In the genomic region with DNA sequence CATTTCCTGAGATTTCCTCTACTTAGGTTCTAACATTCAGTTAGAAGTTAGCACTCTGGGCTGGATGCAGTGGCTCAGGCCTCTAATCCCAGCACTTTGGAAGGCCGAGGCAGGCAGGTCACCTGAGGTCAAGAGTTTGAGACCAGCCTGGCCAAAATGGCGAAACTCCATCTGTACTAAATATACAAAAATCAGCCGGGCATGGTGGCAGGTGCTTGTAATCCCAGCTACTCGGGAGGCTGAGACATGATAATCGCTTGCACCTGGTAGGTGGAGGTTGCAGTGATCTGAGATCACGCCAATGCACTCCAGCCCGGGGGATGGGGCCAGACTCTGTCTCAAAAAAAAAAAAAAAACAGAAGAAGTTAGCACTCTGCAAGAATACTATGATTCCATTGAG, we compare ENCODE assay signal across 16 cellular contexts.
DNase-seq lines count a peak whose midpoint lies in the region; ATAC-seq and TF ChIP-seq lines count a peak whose summit lies in the region.
"Had no signal": no experiment of that assay in that cellular context is flagged by ENCODE, and none has a peak within 500 bp of the region (broad histone marks: within the 10 kb centered on the region; RNA-seq: fewer than 3 reads in every experiment).

No MANE protein-coding gene starts in this region.

- POLR2A ChIA-PET in activated CD8-positive, alpha-beta T cell treated with anti-CD3 and anti-CD28 coated beads for 36 hours (lab: Charles Lee) = no interaction called here

- no peaks in the 10 kb centered on the region for H3K4me1 ChIP-seq in MM.1S (ENCODE audit: low read length)
- H3K4me1 ChIP-seq in OCI-LY1 (ENCODE audit: insufficient read depth, low read length, severe bottlenecking) = peaks cover 17% of the 10 kb centered on the region
- no peaks in the 10 kb centered on the region for H3K4me1 ChIP-seq in BE2C
- H3K4me1 ChIP-seq: Caco-2 had no signal

- no peak overlapping the region for H3K4me2 ChIP-seq in MM.1S (ENCODE audit: low read depth, low read length)
- no peak overlapping the region for H3K4me2 ChIP-seq in OCI-LY1 (ENCODE audit: low read length)

- no peaks in the 10 kb centered on the region for H3K9me2 ChIP-seq in MM.1S (replicated peaks; ENCODE audit: insufficient read depth, low read length)
- H3K9me2 ChIP-seq in OCI-LY1 (ENCODE audit: low read depth, low read length) = no peaks in the 10 kb centered on the region

- H3K36me3 ChIP-seq in MM.1S (replicated peaks; ENCODE audit: insufficient read depth, low read length) = no peaks in the 10 kb centered on the region
- no peaks in the 10 kb centered on the region for H3K36me3 ChIP-seq in OCI-LY1 (ENCODE audit: insufficient read depth, low read length)
- H3K36me3 ChIP-seq in WERI-Rb-1 = no peaks in the 10 kb centered on the region; the same call in 1 of the 2 replicates
- no peaks in the 10 kb centered on the region for H3K36me3 ChIP-seq in BE2C

- H3K79me2 ChIP-seq in MM.1S (ENCODE audit: low read length) (no peaks in the 10 kb centered on the region), OCI-LY1 (ENCODE audit: insufficient read depth, low read length) (no peaks in the 10 kb centered on the region)

- no peak overlapping the region for H3K4me3 Mint-ChIP-seq in activated CD8-positive, alpha-beta T cell treated with anti-CD3 and anti-CD28 coated beads for 36 hours
- H3K4me3 Mint-ChIP-seq: B cell; CD4-positive, alpha-beta T cell; H9; IgD-negative memory B cell had no signal

- CTCF ChIA-PET in activated CD8-positive, alpha-beta T cell treated with anti-CD3 and anti-CD28 coated beads for 36 hours (lab: Charles Lee) = no interaction called here

- no peak for ATAC-seq in activated CD8-positive, alpha-beta T cell treated with anti-CD3 and anti-CD28 coated beads for 36 hours
- ATAC-seq: HepG2 had no signal

- H3K4me1 Mint-ChIP-seq in activated CD8-positive, alpha-beta T cell treated with anti-CD3 and anti-CD28 coated beads for 36 hours (ENCODE audit: low read depth) = no peaks in the 10 kb centered on the region
- H3K4me1 Mint-ChIP-seq: B cell, IgD-negative memory B cell had no signal

- H3K27me3 ChIP-seq in MM.1S (replicated peaks; ENCODE audit: insufficient read depth, low read length) (no peaks in the 10 kb centered on the region), OCI-LY1 (ENCODE audit: insufficient read depth, low read length) (no peaks in the 10 kb centered on the region), WERI-Rb-1 (ENCODE audit: insufficient read depth, low read depth, severe bottlenecking) (no peaks in the 10 kb centered on the region), BE2C (no peaks in the 10 kb centered on the region)

- H4K20me1 ChIP-seq in MM.1S (ENCODE audit: insufficient read depth, low read length) = no peaks in the 10 kb centered on the region
- H4K20me1 ChIP-seq in OCI-LY1 (ENCODE audit: insufficient read depth, low read length) = no peaks in the 10 kb centered on the region

- peak overlapping the region; percentile 8; the same call in 1 of the 2 replicates for H3K27ac ChIP-seq in MM.1S (ENCODE audit: low read length)
- peak overlapping the region; percentile 64 for H3K27ac ChIP-seq in OCI-LY1 (ENCODE audit: low read depth, low read length, poor library complexity, severe bottlenecking)
- no peak overlapping the region for H3K27ac ChIP-seq in WERI-Rb-1

- H3F3A ChIP-seq in MM.1S (ENCODE audit: insufficient read depth, low read length) (no peaks in the 10 kb centered on the region), OCI-LY1 (ENCODE audit: insufficient read depth, low read length) (no peaks in the 10 kb centered on the region)

- no peak overlapping the region for H3K4me3 ChIP-seq in MM.1S (ENCODE audit: low read length)
- no peak overlapping the region for H3K4me3 ChIP-seq in OCI-LY1 (ENCODE audit: low read depth, low read length, poor library complexity, severe bottlenecking)
- no peak overlapping the region for H3K4me3 ChIP-seq in WERI-Rb-1 (ENCODE audit: low read depth, low read length)
- no peak overlapping the region for H3K4me3 ChIP-seq in BE2C (ENCODE audit: low read depth, low read length)

- H3K9ac ChIP-seq in MM.1S (ENCODE audit: low read length) (no peak overlapping the region), OCI-LY1 (ENCODE audit: low read length) (no peak overlapping the region)

- DNase-seq in NCI-H82 (lab: John Stamatoyannopoulos, UW) (peak; percentile 43), NCI-H82 treated with DMSO at 0.1 percent for 48 hours (lab: John Stamatoyannopoulos, UW; ENCODE audit: unreplicated experiment) (no peak), MM.1S (peak; percentile 46), WERI-Rb-1 (peak; percentile 79), BE2C (no peak)
- DNase-seq in activated CD8-positive, alpha-beta T cell treated with anti-CD3 and anti-CD28 coated beads for 36 hours = no peak
- DNase-seq: C1 segment of cervical spinal cord; Caco-2; CD4-positive, alpha-beta T cell; DMS79 treated with DMSO at 0.1 percent for 48 hours; GF-D8; H9 had no signal

- H3K9me3 ChIP-seq in MM.1S (replicated peaks; ENCODE audit: insufficient read depth, low read length) (no peaks in the 10 kb centered on the region), OCI-LY1 (ENCODE audit: low read length) (no peaks in the 10 kb centered on the region), WERI-Rb-1 (ENCODE audit: severe bottlenecking) (no peaks in the 10 kb centered on the region), BE2C (no peaks in the 10 kb centered on the region)

- peaks cover 18% of the 10 kb centered on the region for H3K9me3 Mint-ChIP-seq in activated CD8-positive, alpha-beta T cell treated with anti-CD3 and anti-CD28 coated beads for 36 hours
- H3K9me3 Mint-ChIP-seq: H9 had no signal

- no peak for TF ChIP-seq CTCF in MM.1S (IDR thresholded peaks at IDR 0.05; ENCODE audit: low read length)
- no peak for TF ChIP-seq CTCF in OCI-LY1 (IDR thresholded peaks at IDR 0.05; ENCODE audit: low read length)
- TF ChIP-seq CTCF in WERI-Rb-1 (IDR thresholded peaks at IDR 0.05; ENCODE audit: low read depth, low read length) = no peak
- TF ChIP-seq CTCF in BE2C (IDR thresholded peaks at IDR 0.05; ENCODE audit: low read depth, low read length) = no peak
- TF ChIP-seq CTCF in activated CD8-positive, alpha-beta T cell treated with anti-CD3 and anti-CD28 coated beads for 36 hours (IDR thresholded peaks at IDR 0.05) = no peak

- H3K36me3 Mint-ChIP-seq in activated CD8-positive, alpha-beta T cell treated with anti-CD3 and anti-CD28 coated beads for 36 hours (ENCODE audit: low read depth) = no peaks in the 10 kb centered on the region
- H3K36me3 Mint-ChIP-seq: IgD-negative memory B cell had no signal

- no peak overlapping the region for H3K27ac Mint-ChIP-seq in activated CD8-positive, alpha-beta T cell treated with anti-CD3 and anti-CD28 coated beads for 36 hours
- H3K27ac Mint-ChIP-seq: B cell; CD4-positive, alpha-beta T cell; H9; IgD-negative memory B cell had no signal

- no peaks in the 10 kb centered on the region for H3K27me3 Mint-ChIP-seq in activated CD8-positive, alpha-beta T cell treated with anti-CD3 and anti-CD28 coated beads for 36 hours
- H3K27me3 Mint-ChIP-seq: B cell; CD4-positive, alpha-beta T cell; IgD-negative memory B cell had no signal

- intact Hi-C loops in activated CD8-positive, alpha-beta T cell treated with anti-CD3 and anti-CD28 coated beads for 36 hours (cut with micrococcal nuclease) = no loop called here

- no peak overlapping the region for H2AFZ ChIP-seq in MM.1S (ENCODE audit: low read length)
- no peak overlapping the region for H2AFZ ChIP-seq in OCI-LY1 (ENCODE audit: low read length)

Comparison
In these comparisons a context has a peak if more than half of its experiments do, and no peak if none do; other contexts are left out.
1. DNase-seq: peak in NCI-H82 (single experiment), MM.1S (single experiment) and WERI-Rb-1 (single experiment); none in NCI-H82 treated with DMSO at 0.1 percent for 48 hours (single experiment), BE2C (single experiment) and activated CD8-positive, alpha-beta T cell treated with anti-CD3 and anti-CD28 coated beads for 36 hours (single experiment).